ENCODE assay signal across 1 cellular context in genomic region chr12:51974646-51975045, GRCh38.
TF ChIP-seq lines count a peak whose summit lies in the region.

No MANE protein-coding gene starts in this region.

TF ChIP-seq in K562, 482 proteins besides CTCF, POLR2A, EP300 and RAD21:
- TF ChIP-seq DACH1 (IDR thresholded peaks at IDR 0.05; ENCODE audit: partially characterized antibody) (no peak), CBFA2T3 (IDR thresholded peaks at IDR 0.05) (peak; percentile 17; the same call in 1 of the 2 replicates), EGR1 (conservative IDR thresholded peaks at IDR 0.05) (peak; percentile 78)
